Comparison of ENCODE assay signal across 9 cellular contexts in the genomic region with DNA sequence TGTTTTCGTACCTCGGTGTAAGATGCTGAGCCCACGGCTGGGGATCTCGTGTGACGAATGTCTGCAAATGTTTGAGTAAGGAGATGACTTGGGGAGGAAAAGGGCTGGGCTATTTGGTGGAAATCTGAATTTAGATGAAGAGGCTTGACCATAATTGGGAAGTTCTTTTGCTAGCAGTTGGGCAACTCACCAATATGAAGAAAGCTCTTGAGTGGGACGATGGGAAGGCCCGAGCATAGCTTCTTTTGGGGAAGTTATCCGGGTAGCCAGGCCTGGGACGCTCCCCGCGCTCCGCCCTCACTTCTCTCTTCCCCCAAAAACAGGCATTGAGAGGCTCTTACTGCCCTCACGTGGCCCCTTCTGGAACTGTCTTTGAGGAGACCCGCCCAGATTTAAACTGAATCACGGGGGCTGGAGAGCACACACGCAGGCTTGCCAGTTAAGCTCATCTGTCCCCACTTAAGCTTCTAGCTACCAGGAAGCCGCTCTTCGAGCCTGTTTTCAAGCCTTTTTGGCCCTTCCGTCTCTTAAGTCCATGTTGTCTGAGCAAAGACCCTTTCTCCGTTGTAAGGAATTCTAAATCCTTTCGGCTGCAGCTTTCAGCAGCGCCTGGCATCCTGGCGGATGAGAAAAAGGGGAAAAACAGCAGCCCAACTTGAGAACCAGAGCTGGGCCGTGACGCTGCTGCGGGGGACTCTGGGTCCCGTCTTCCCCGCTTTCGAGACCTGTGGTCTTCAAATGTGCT.
DNase-seq lines count a peak whose midpoint lies in the region; ATAC-seq, FAIRE-seq and TF ChIP-seq lines count a peak whose summit lies in the region.
"Had no signal": no experiment of that assay in that cellular context is flagged by ENCODE, and none has a peak within 500 bp of the region (broad histone marks: within the 10 kb centered on the region; RNA-seq: fewer than 3 reads in every experiment).

No MANE protein-coding gene starts in this region.

- H4K20me1 ChIP-seq in keratinocyte (ENCODE audit: control insufficient read depth, extremely low read depth, insufficient read depth, low read length) = no peaks in the 10 kb centered on the region

- peak overlapping the region; percentile 90 for H3K4me2 ChIP-seq in keratinocyte (ENCODE audit: control insufficient read depth, extremely low read depth, insufficient read depth, low read depth, low read length)

- peak overlapping the region; percentile 90 for H2AFZ ChIP-seq in keratinocyte (ENCODE audit: control insufficient read depth, low read length)

- FAIRE-seq in keratinocyte (lab: Jason Lieb, UNC) = peak; percentile 86
- FAIRE-seq: islet of Langerhans had no signal

- DNase-seq in AG20443 (ENCODE audit: low spot score) (peak; percentile 93), NCI-H226 (peak; percentile 69), cerebellar cortex (ENCODE audit: low spot score) (peak; percentile 94), keratinocyte (ENCODE audit: low read depth, low spot score) (no peak)
- peak; percentile 59 to 81 (median 70) for DNase-seq in activated CD4-positive, CD25-positive, alpha-beta regulatory T cell (lab: John Stamatoyannopoulos, UW)
- peak; percentile 78 to 94 (median 79) for DNase-seq in stimulated activated CD4-positive, alpha-beta T cell treated with anti-CD3 and anti-CD28 coated beads, Interleukin-12 subunit alpha, Interleukin-12 subunit beta, amount 100 ng/mL, for 48 hours (ENCODE audit: low read depth in 2 of 3, low spot score in 1 of 3)

- no peaks in the 10 kb centered on the region for H3K9me1 ChIP-seq in keratinocyte (ENCODE audit: control insufficient read depth, extremely low read depth, insufficient read depth, low read length)

- peak; percentile 85 to 95 (median 86) for TF ChIP-seq CTCF in keratinocyte (optimal IDR thresholded peaks at IDR 0.05 in 1 of 3, IDR thresholded peaks at IDR 0.05 in 1 of 3, conservative IDR thresholded peaks at IDR 0.05 in 1 of 3; ENCODE audit: extremely low read depth in 1 of 3, insufficient read depth in 2 of 3, low read length in 3 of 3)

- peak; percentile 97 for ATAC-seq in GM18907 (IDR thresholded peaks at IDR 0.05; ENCODE audit: unreplicated experiment)
- peak; percentile 95 for ATAC-seq in HG03139 (IDR thresholded peaks at IDR 0.05; ENCODE audit: unreplicated experiment)

- H3K9ac ChIP-seq in keratinocyte (ENCODE audit: control insufficient read depth, extremely low read depth, insufficient read depth, low read length) = peak overlapping the region; percentile 76

- H3K4me3 ChIP-seq in keratinocyte (ENCODE audit: control insufficient read depth in 2 of 3, extremely low read depth in 1 of 3, insufficient read depth in 2 of 3, low read depth in 1 of 3, low read length in 3 of 3) = peak overlapping the region in 2 of 3 experiments; percentile 35 to 54

- peak overlapping the region; percentile 74 for H3K27ac ChIP-seq in keratinocyte (ENCODE audit: control insufficient read depth, insufficient read depth, low read length)

- H3K36me3 ChIP-seq in keratinocyte (ENCODE audit: control insufficient read depth in 2 of 2, extremely low read depth in 1 of 2, insufficient read depth in 2 of 2, low read length in 2 of 2) = no peaks in the 10 kb centered on the region

- H3K9me3 ChIP-seq in keratinocyte (ENCODE audit: control insufficient read depth, low read depth, low read length) = no peaks in the 10 kb centered on the region

- no peaks in the 10 kb centered on the region for H3K27me3 ChIP-seq in keratinocyte (ENCODE audit: control insufficient read depth, extremely low read depth, insufficient read depth, low read length)

- dilution Hi-C loops in keratinocyte (cut with MboI; ENCODE audit: extremely low pct_ligation_motif_present, low sequenced_read_pairs) = no loop called here

- peaks cover 22% of the 10 kb centered on the region for H3K4me1 ChIP-seq in keratinocyte (ENCODE audit: control insufficient read depth, extremely low read depth, insufficient read depth, low read length)

- H3K79me2 ChIP-seq in keratinocyte (ENCODE audit: control insufficient read depth, insufficient read depth, low read length) = no peaks in the 10 kb centered on the region
